ENCODE assay signal across 1 cellular context in genomic region chr2:164288235-164288634, GRCh38.
TF ChIP-seq lines count a peak whose summit lies in the region.

No MANE protein-coding gene starts in this region.

TF ChIP-seq in A549, 52 proteins besides CTCF, POLR2A, EP300 and RAD21 (continued from another document):
- TF ChIP-seq MAFK (IDR thresholded peaks at IDR 0.05; ENCODE audit: partially characterized antibody) (peak; percentile 41), EHF (CRISPR knock-in tag; IDR thresholded peaks at IDR 0.05) (no peak), BCL3 (IDR thresholded peaks at IDR 0.05) (no peak)
